ENCODE assay signal across 1 cellular context in the genomic region with DNA sequence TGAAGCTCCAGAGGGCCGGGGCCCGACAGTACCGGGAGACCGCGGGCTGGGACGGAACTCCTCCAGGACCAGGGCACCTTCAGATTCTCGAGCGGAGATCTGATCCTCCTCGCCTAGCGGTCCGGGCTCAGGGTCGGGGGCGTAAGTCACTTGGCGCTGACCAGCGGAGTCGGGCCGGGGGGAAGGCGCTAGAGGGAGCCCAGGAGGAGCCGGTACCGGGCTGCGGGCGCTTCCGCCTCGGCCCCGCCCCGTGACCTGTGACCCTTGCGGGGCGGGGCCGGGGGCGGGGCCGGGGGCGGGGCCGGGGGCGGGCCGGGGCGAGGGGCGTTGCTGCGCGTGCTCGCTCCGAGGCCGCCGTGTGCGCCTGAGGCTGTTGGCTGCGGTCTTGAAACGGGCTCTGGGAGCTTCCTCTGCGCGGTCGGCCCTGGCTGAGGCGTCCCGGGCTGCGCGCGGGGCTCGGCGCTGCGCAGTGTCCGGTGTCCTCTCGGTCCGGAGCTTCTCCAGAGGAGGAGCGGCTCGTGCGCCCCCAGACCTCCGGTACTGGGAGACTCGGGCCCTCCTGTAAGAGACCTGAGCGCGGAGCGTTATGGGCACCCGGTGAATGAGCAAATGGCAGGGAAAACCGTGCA.
TF ChIP-seq lines count a peak whose summit lies in the region.

Gene ARSA (minus strand): TSS at position 239 of the 629 bp plus-strand sequence. CDS start 373 bp downstream, outside the sequence.

TF ChIP-seq in HepG2, 621 proteins besides CTCF, POLR2A, EP300 and RAD21 (continued from another document and continues in another):
- TF ChIP-seq NFE2L1 (CRISPR knock-in tag; IDR thresholded peaks at IDR 0.05; ENCODE audit: borderline replicate concordance) (no peak), ZNF75D (CRISPR knock-in tag; IDR thresholded peaks at IDR 0.05; ENCODE audit: borderline replicate concordance) (no peak), BCL6 (CRISPR knock-in tag; IDR thresholded peaks at IDR 0.05) (0 out of 2 replicates have a peak, but pooled peaks have one; percentile 12), TAF15 (IDR thresholded peaks at IDR 0.05; ENCODE audit: low read depth, low read length, poor library complexity, severe bottlenecking) (no peak), KDM5B (CRISPR knock-in tag; IDR thresholded peaks at IDR 0.05; ENCODE audit: borderline replicate concordance) (no peak; the same call in 1 of the 2 replicates), ZNF382 (CRISPR knock-in tag; IDR thresholded peaks at IDR 0.05; ENCODE audit: borderline replicate concordance) (no peak), ASH2L (IDR thresholded peaks at IDR 0.05; ENCODE audit: insufficient read length, low read depth, low read length) (no peak), SMC3 (IDR thresholded peaks at IDR 0.05; ENCODE audit: low read length) (0 out of 2 replicates have a peak, but pooled peaks have one; percentile 19), ZNF333 (CRISPR knock-in tag; IDR thresholded peaks at IDR 0.05; ENCODE audit: borderline replicate concordance) (no peak), CSRNP2 (CRISPR knock-in tag; conservative IDR thresholded peaks at IDR 0.05; ENCODE audit: low read depth) (no peak), PTBP1 (IDR thresholded peaks at IDR 0.05; ENCODE audit: low read depth, low read length, poor library complexity, severe bottlenecking) (no peak), ZNF232 (CRISPR knock-in tag; IDR thresholded peaks at IDR 0.05; ENCODE audit: borderline replicate concordance) (no peak), PPARG (CRISPR knock-in tag; conservative IDR thresholded peaks at IDR 0.05) (no peak), PBX2 (CRISPR knock-in tag; IDR thresholded peaks at IDR 0.05) (no peak), PHF8 (CRISPR knock-in tag; IDR thresholded peaks at IDR 0.05) (peak; percentile 77), HNRNPK (IDR thresholded peaks at IDR 0.05; ENCODE audit: low read depth, low read length, poor library complexity, severe bottlenecking) (no peak), CEBPB (IDR thresholded peaks at IDR 0.05; ENCODE audit: borderline replicate concordance, low read depth, low read length) (no peak), ZFP82 (CRISPR knock-in tag; IDR thresholded peaks at IDR 0.05; ENCODE audit: borderline replicate concordance) (no peak; the same call in 1 of the 2 replicates), GFI1 (CRISPR knock-in tag; IDR thresholded peaks at IDR 0.05; ENCODE audit: borderline replicate concordance) (no peak), HNRNPUL1 (IDR thresholded peaks at IDR 0.05; ENCODE audit: low read depth, low read length) (no peak), ZNF572 (CRISPR knock-in tag; IDR thresholded peaks at IDR 0.05) (no peak), NFKBIZ (CRISPR knock-in tag; IDR thresholded peaks at IDR 0.05) (no peak), ZNF781 (CRISPR knock-in tag; IDR thresholded peaks at IDR 0.05; ENCODE audit: borderline replicate concordance, not compliant biosample characterization) (no peak), ZNF790 (CRISPR knock-in tag; IDR thresholded peaks at IDR 0.05; ENCODE audit: borderline replicate concordance) (peak; percentile 36; the same call in 1 of the 2 replicates), ZNF644 (CRISPR knock-in tag; IDR thresholded peaks at IDR 0.05; ENCODE audit: low read depth) (no peak), KAT8 (CRISPR knock-in tag; IDR thresholded peaks at IDR 0.05) (0 out of 2 replicates have a peak, but pooled peaks have one; percentile 44), SRSF4 (IDR thresholded peaks at IDR 0.05; ENCODE audit: low read depth, low read length, poor library complexity, severe bottlenecking) (no peak), NR3C1 (CRISPR knock-in tag; IDR thresholded peaks at IDR 0.05) (no peak; the same call in 1 of the 2 replicates), ZNF724P (CRISPR knock-in tag; IDR thresholded peaks at IDR 0.05; ENCODE audit: borderline replicate concordance) (no peak; the same call in 1 of the 2 replicates), ZNF503 (CRISPR knock-in tag; IDR thresholded peaks at IDR 0.05) (no peak), ZNF766 (CRISPR knock-in tag; IDR thresholded peaks at IDR 0.05; ENCODE audit: borderline replicate concordance) (no peak), CBFB (CRISPR knock-in tag; IDR thresholded peaks at IDR 0.05) (no peak), ATF1 (CRISPR knock-in tag; IDR thresholded peaks at IDR 0.05) (no peak), PRPF4 (IDR thresholded peaks at IDR 0.05; ENCODE audit: low read depth, low read length, poor library complexity, severe bottlenecking) (no peak), CCDC6 (CRISPR knock-in tag; IDR thresholded peaks at IDR 0.05) (0 out of 2 replicates have a peak, but pooled peaks have one; percentile 50), SRF (IDR thresholded peaks at IDR 0.05; ENCODE audit: low read depth, low read length) (no peak), ZBTB21 (CRISPR knock-in tag; IDR thresholded peaks at IDR 0.05) (no peak), SNAI1 (CRISPR knock-in tag; IDR thresholded peaks at IDR 0.05; ENCODE audit: borderline replicate concordance) (no peak), ZNF275 (CRISPR knock-in tag; IDR thresholded peaks at IDR 0.05; ENCODE audit: borderline replicate concordance) (no peak), XBP1 (CRISPR knock-in tag; IDR thresholded peaks at IDR 0.05) (no peak), ZNF207 (IDR thresholded peaks at IDR 0.05; ENCODE audit: borderline replicate concordance) (no peak), BRD4 (CRISPR knock-in tag; IDR thresholded peaks at IDR 0.05) (0 out of 2 replicates have a peak, but pooled peaks have one; percentile 34), ZNF660 (CRISPR knock-in tag; IDR thresholded peaks at IDR 0.05; ENCODE audit: borderline replicate concordance, low read depth) (no peak), SMYD3 (CRISPR knock-in tag; IDR thresholded peaks at IDR 0.05) (no peak), ZNF841 (CRISPR knock-in tag; IDR thresholded peaks at IDR 0.05; ENCODE audit: borderline replicate concordance) (no peak), ZNF569 (CRISPR knock-in tag; IDR thresholded peaks at IDR 0.05; ENCODE audit: borderline replicate concordance) (no peak), FIP1L1 (IDR thresholded peaks at IDR 0.05; ENCODE audit: borderline replicate concordance, insufficient read depth, low read depth, low read length) (no peak), SPEN (CRISPR knock-in tag; IDR thresholded peaks at IDR 0.05; ENCODE audit: low read depth) (peak; percentile 23), HOXA3 (CRISPR knock-in tag; IDR thresholded peaks at IDR 0.05) (peak; percentile 49; the same call in 1 of the 2 replicates), ZNF546 (CRISPR knock-in tag; conservative IDR thresholded peaks at IDR 0.05) (no peak), ZNF496 (CRISPR knock-in tag; IDR thresholded peaks at IDR 0.05; ENCODE audit: insufficient replicate concordance) (no peak), ZNF552 (CRISPR knock-in tag; IDR thresholded peaks at IDR 0.05; ENCODE audit: borderline replicate concordance) (no peak), PITX1 (CRISPR knock-in tag; IDR thresholded peaks at IDR 0.05) (no peak; the same call in 1 of the 2 replicates), KDM5A (IDR thresholded peaks at IDR 0.05; ENCODE audit: borderline replicate concordance, low read length) (no peak; the same call in 1 of the 2 replicates), RBFOX2 (IDR thresholded peaks at IDR 0.05; ENCODE audit: low read depth, low read length) (peak; percentile 82), CHCHD3 (CRISPR knock-in tag; IDR thresholded peaks at IDR 0.05) (no peak), ZIK1 (CRISPR knock-in tag; IDR thresholded peaks at IDR 0.05; ENCODE audit: borderline replicate concordance, low read depth) (no peak), PAX8 (CRISPR knock-in tag; IDR thresholded peaks at IDR 0.05; ENCODE audit: borderline replicate concordance) (no peak), SCMH1 (CRISPR knock-in tag; IDR thresholded peaks at IDR 0.05; ENCODE audit: borderline replicate concordance) (no peak), ZNF3 (CRISPR knock-in tag; IDR thresholded peaks at IDR 0.05) (no peak), CHD4 (IDR thresholded peaks at IDR 0.05; ENCODE audit: borderline replicate concordance, low read length) (no peak)
- TF ChIP-seq, protein P1, sequence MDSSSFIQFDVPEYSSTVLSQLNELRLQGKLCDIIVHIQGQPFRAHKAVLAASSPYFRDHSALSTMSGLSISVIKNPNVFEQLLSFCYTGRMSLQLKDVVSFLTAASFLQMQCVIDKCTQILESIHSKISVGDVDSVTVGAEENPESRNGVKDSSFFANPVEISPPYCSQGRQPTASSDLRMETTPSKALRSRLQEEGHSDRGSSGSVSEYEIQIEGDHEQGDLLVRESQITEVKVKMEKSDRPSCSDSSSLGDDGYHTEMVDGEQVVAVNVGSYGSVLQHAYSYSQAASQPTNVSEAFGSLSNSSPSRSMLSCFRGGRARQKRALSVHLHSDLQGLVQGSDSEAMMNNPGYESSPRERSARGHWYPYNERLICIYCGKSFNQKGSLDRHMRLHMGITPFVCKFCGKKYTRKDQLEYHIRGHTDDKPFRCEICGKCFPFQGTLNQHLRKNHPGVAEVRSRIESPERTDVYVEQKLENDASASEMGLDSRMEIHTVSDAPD (CRISPR knock-in tag; IDR thresholded peaks at IDR 0.05), result no peak
- TF ChIP-seq, protein P2, sequence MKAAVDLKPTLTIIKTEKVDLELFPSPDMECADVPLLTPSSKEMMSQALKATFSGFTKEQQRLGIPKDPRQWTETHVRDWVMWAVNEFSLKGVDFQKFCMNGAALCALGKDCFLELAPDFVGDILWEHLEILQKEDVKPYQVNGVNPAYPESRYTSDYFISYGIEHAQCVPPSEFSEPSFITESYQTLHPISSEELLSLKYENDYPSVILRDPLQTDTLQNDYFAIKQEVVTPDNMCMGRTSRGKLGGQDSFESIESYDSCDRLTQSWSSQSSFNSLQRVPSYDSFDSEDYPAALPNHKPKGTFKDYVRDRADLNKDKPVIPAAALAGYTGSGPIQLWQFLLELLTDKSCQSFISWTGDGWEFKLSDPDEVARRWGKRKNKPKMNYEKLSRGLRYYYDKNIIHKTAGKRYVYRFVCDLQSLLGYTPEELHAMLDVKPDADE (CRISPR knock-in tag; IDR thresholded peaks at IDR 0.05), result no peak
- TF ChIP-seq, protein P3, sequence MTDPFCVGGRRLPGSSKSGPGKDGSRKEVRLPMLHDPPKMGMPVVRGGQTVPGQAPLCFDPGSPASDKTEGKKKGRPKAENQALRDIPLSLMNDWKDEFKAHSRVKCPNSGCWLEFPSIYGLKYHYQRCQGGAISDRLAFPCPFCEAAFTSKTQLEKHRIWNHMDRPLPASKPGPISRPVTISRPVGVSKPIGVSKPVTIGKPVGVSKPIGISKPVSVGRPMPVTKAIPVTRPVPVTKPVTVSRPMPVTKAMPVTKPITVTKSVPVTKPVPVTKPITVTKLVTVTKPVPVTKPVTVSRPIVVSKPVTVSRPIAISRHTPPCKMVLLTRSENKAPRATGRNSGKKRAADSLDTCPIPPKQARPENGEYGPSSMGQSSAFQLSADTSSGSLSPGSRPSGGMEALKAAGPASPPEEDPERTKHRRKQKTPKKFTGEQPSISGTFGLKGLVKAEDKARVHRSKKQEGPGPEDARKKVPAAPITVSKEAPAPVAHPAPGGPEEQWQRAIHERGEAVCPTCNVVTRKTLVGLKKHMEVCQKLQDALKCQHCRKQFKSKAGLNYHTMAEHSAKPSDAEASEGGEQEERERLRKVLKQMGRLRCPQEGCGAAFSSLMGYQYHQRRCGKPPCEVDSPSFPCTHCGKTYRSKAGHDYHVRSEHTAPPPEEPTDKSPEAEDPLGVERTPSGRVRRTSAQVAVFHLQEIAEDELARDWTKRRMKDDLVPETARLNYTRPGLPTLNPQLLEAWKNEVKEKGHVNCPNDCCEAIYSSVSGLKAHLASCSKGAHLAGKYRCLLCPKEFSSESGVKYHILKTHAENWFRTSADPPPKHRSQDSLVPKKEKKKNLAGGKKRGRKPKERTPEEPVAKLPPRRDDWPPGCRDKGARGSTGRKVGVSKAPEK (CRISPR knock-in tag; IDR thresholded peaks at IDR 0.05; ENCODE audit: borderline replicate concordance), result no peak
